In genomic region chr2:88999365-88999764, GRCh38 we compare ENCODE assay signal across 3 cellular contexts.
TF ChIP-seq lines count a peak whose summit lies in the region.

No MANE protein-coding gene starts in this region.

TF ChIP-seq in A549, 52 proteins besides CTCF, POLR2A, EP300 and RAD21:
- TF ChIP-seq NFE2L2 (conservative IDR thresholded peaks at IDR 0.05; ENCODE audit: low read length) = no peak
- peak; percentile 39 for TF ChIP-seq MAFK (IDR thresholded peaks at IDR 0.05; ENCODE audit: partially characterized antibody)

TF ChIP-seq in IMR-90, 13 proteins besides CTCF, POLR2A, EP300 and RAD21:
- TF ChIP-seq MAFK (IDR thresholded peaks at IDR 0.05; ENCODE audit: low read depth, low read length) (peak; percentile 27; the same call in 1 of the 2 replicates), NFE2L2 (IDR thresholded peaks at IDR 0.05; ENCODE audit: low read depth, low read length) (no peak), RCOR1 (IDR thresholded peaks at IDR 0.05; ENCODE audit: insufficient replicate concordance, low read length) (no peak), BHLHE40 (IDR thresholded peaks at IDR 0.05; ENCODE audit: low read depth, low read length) (no peak)

TF ChIP-seq in H1, 55 proteins besides CTCF, POLR2A, EP300 and RAD21:
- no peak for TF ChIP-seq BCL11A (IDR thresholded peaks at IDR 0.05; ENCODE audit: low read depth in 2 of 2, low read length in 2 of 2)
- no peak for TF ChIP-seq TCF12 (IDR thresholded peaks at IDR 0.05; ENCODE audit: low read depth, low read length)
- TF ChIP-seq USF2 (IDR thresholded peaks at IDR 0.05; ENCODE audit: low read length) = no peak
- no peak for TF ChIP-seq TEAD4 (IDR thresholded peaks at IDR 0.05; ENCODE audit: low read depth, low read length)
